19 cellular contexts compared by ENCODE assay signal in the genomic region with DNA sequence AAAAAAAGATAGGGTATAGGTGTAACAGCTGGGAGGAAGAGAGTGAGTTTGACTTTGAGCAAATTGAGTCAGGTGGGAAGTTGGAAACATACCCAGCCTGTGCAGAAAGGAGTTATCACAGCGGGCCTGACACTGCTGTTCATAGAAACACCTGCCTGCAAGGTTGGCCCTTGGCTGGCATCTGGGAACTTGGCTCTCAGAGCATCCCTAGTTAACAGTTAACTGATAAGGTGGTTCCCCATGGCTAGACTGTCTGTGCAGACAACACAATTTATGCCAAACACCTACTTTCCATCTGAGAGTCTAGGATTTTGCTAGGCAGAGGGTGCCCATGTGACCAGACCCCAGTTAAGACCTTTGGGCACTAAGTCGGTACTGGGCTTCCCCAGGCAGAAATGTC. TPM values are rescaled to one million over a fixed set of nuclear protein-coding genes. Genes with fewer than 3 reads are reported as not detected.
DNase-seq lines count a peak whose midpoint lies in the region; ATAC-seq, FAIRE-seq and TF ChIP-seq lines count a peak whose summit lies in the region.
"Had no signal": no experiment of that assay in that cellular context is flagged by ENCODE, and none has a peak within 500 bp of the region (broad histone marks: within the 10 kb centered on the region; RNA-seq: fewer than 3 reads in every experiment).

No MANE protein-coding gene starts in this region.

- intact Hi-C loops in HepG2 (cut with micrococcal nuclease; ENCODE audit: unreplicated experiment) (no loop called here), left colon (cut with DNase I, micrococcal nuclease) (no loop called here), pancreas (cut with DNase I) (no loop called here), ovary (cut with DNase I) (no loop called here)

- no peak for ATAC-seq in HepG2
- ATAC-seq in left colon = peak; percentile 65
- ATAC-seq in pancreas = peak; percentile 83 to 93 (median 91)
- no peak for ATAC-seq in T-cell (replicated peaks in 1 of 4)

- H3K79me2 ChIP-seq in HepG2 (ENCODE audit: insufficient read depth, low read length) = no peaks in the 10 kb centered on the region

- POLR2A ChIA-PET in HepG2 (lab: Yijun Ruan, JAX) (no interaction called here), T-cell (lab: Charles Lee) (no interaction called here)

- in situ Hi-C loops in HepG2 (cut with HindIII; ENCODE audit: extremely low pct_ligation_motif_present, low pct_unique_long_range_greater_than_20kb) = loop anchor here (10.0 kb wide), 1 partner anchor 182 kb away; no protein-coding TSS in a partner anchor

- WGBS in liver = 39% methylated on average over 2 of the region's 2 CpGs
- 13% methylated on average over 2 of the region's 2 CpGs for WGBS in HepG2 (ENCODE audit: low lambda C conversion rate)
- WGBS in pancreas, 2 donors = 26 to 31% methylated on average over 2 of the region's 2 CpGs
- WGBS in ovary, 3 donors = 90 to 99% (median 94%) methylated on average over 2 of the region's 2 CpGs

- DNase-seq in HepG2 (ENCODE audit: low spot score) = no peak
- no peak for DNase-seq in left colon
- peak in 4 of 6 donors; percentile 28 to 68 (median 57) for DNase-seq in pancreas
- DNase-seq in occipital lobe (lab: John Stamatoyannopoulos, UW) = no peak
- no peak for DNase-seq in T-cell
- DNase-seq in ovary = no peak
- DNase-seq: 8988T; CD4-positive, alpha-beta memory T cell; DMS153; DMS79; GDM1 had no signal

- no TSS peak for BruUV-seq in HepG2 (replicated peaks; lab: Mats Ljungman, UMichigan)

- H3K27me3 Mint-ChIP-seq in T-cell = peaks cover 23 to 35% of the 10 kb centered on the region in 2 donors

- TF ChIP-seq POLR2A in HepG2 (IDR thresholded peaks at IDR 0.05; ENCODE audit: insufficient read depth in 1 of 2, low read depth in 2 of 2, low read length in 2 of 2) = no peak
- no peak for TF ChIP-seq POLR2A in ovary (IDR thresholded peaks at IDR 0.05)

- H3K9ac ChIP-seq in liver (ENCODE audit: low read depth in 1 of 2, low read length in 2 of 2) (no peak overlapping the region), HepG2 (ENCODE audit: insufficient read depth, low read depth, low read length) (no peak overlapping the region)
- H3K9ac ChIP-seq: BLaER1 had no signal

- H3K36me3 Mint-ChIP-seq in T-cell = no peaks in the 10 kb centered on the region
- H3K36me3 Mint-ChIP-seq: CD14-positive monocyte; CD4-positive, alpha-beta memory T cell had no signal

- peaks cover 12 to 18% (median 15%) of the 10 kb centered on the region in 3 donors for H3K4me1 Mint-ChIP-seq in T-cell

- H3K27ac ChIP-seq in liver (ENCODE audit: low read depth in 1 of 2, low read length in 2 of 2) = peak overlapping the region; percentile 25 to 31
- no peak overlapping the region for H3K27ac ChIP-seq in HepG2 (ENCODE audit: extremely low read length, insufficient read depth, low read length)
- H3K27ac ChIP-seq in pancreas = no peak overlapping the region
- no peak overlapping the region for H3K27ac ChIP-seq in ovary
- H3K27ac ChIP-seq: BLaER1 had no signal

- H3K4me3 ChIP-seq in liver (ENCODE audit: low read depth in 1 of 3, low read length in 3 of 3) (no peak overlapping the region), HepG2 (replicated peaks in 1 of 3; ENCODE audit: insufficient read depth in 1 of 3, low read depth in 2 of 3, low read length in 3 of 3) (no peak overlapping the region), pancreas (no peak overlapping the region), ovary (no peak overlapping the region)
- H3K4me3 ChIP-seq: BLaER1, HAP-1 had no signal

- no peaks in the 10 kb centered on the region for H4K20me1 ChIP-seq in HepG2 (ENCODE audit: insufficient read depth, low read length)

- no peak for TF ChIP-seq EP300 in HepG2 (IDR thresholded peaks at IDR 0.05; ENCODE audit: low read depth in 2 of 2, low read length in 2 of 2)
- TF ChIP-seq EP300 in HepG2 (CRISPR knock-in tag; IDR thresholded peaks at IDR 0.05; ENCODE audit: borderline replicate concordance) = no peak
- TF ChIP-seq EP300 in ovary (IDR thresholded peaks at IDR 0.05) = no peak

- H3K36me3 ChIP-seq in liver (ENCODE audit: control insufficient read depth in 4 of 4, insufficient read depth in 3 of 4, low read depth in 1 of 4, low read length in 3 of 4) (no peaks in the 10 kb centered on the region), HepG2 (replicated peaks in 1 of 2; ENCODE audit: control insufficient read depth in 1 of 2, insufficient read depth in 2 of 2, low read length in 2 of 2) (no peaks in the 10 kb centered on the region), pancreas (no peaks in the 10 kb centered on the region), ovary (no peaks in the 10 kb centered on the region)
- H3K36me3 ChIP-seq: BLaER1, HAP-1 had no signal

- TF ChIP-seq CTCF in liver (IDR thresholded peaks at IDR 0.05; ENCODE audit: low read depth, low read length, missing input control) (no peak), HepG2 (CRISPR knock-in tag; IDR thresholded peaks at IDR 0.05) (no peak), pancreas (IDR thresholded peaks at IDR 0.05) (no peak), ovary (IDR thresholded peaks at IDR 0.05) (no peak)

- CTCF ChIA-PET in HepG2 (lab: Yijun Ruan, JAX; ENCODE audit: low intra/inter-chr PET ratio, low total read pairs) = no interaction called here
- CTCF ChIA-PET in T-cell (lab: Charles Lee) = no interaction called here

- TF ChIP-seq RAD21 in liver (IDR thresholded peaks at IDR 0.05) = peak; percentile 37 to 46
- TF ChIP-seq RAD21 in HepG2 (CRISPR knock-in tag; IDR thresholded peaks at IDR 0.05) = no peak

- no peak overlapping the region for H3K27ac Mint-ChIP-seq in T-cell
- H3K27ac Mint-ChIP-seq: CD4-positive, alpha-beta memory T cell had no signal

- H3K9me3 ChIP-seq in liver (ENCODE audit: control insufficient read depth in 4 of 4, low read length in 3 of 4) = no peaks in the 10 kb centered on the region
- no peaks in the 10 kb centered on the region for H3K9me3 ChIP-seq in HepG2 (ENCODE audit: low read length)
- H3K9me3 ChIP-seq in pancreas = no peaks in the 10 kb centered on the region
- no peaks in the 10 kb centered on the region for H3K9me3 ChIP-seq in ovary
- H3K9me3 ChIP-seq: BLaER1, HAP-1 had no signal

- H3K27me3 ChIP-seq in liver (ENCODE audit: control insufficient read depth in 4 of 4, insufficient read depth in 4 of 4, low read length in 3 of 4) = no peaks in the 10 kb centered on the region
- peaks cover 8 to 31% of the 10 kb centered on the region in 2 experiments; a peak in 4 of 5 replicates for H3K27me3 ChIP-seq in HepG2 (ENCODE audit: control insufficient read depth in 1 of 2, insufficient read depth in 2 of 2, low read length in 2 of 2)
- H3K27me3 ChIP-seq in pancreas = no peaks in the 10 kb centered on the region
- H3K27me3 ChIP-seq in ovary = no peaks in the 10 kb centered on the region

- FAIRE-seq in HepG2 (lab: Jason Lieb, UNC) = no peak
- no peak for FAIRE-seq in pancreas (lab: Jason Lieb, UNC)
- FAIRE-seq: GM12892, GM18507 had no signal

- H3K4me1 ChIP-seq in liver (ENCODE audit: control insufficient read depth in 4 of 4, insufficient read depth in 4 of 4, low read length in 3 of 4) (peaks cover 0 to 15% (median 10%) of the 10 kb centered on the region in 4 donors), HepG2 (ENCODE audit: insufficient read depth, low read length) (no peaks in the 10 kb centered on the region), pancreas (peaks cover 0 to 8% (median 4%) of the 10 kb centered on the region in 3 donors), ovary (ENCODE audit: insufficient read depth) (peaks cover 4% of the 10 kb centered on the region)
- H3K4me1 ChIP-seq: HAP-1 had no signal

- H3K4me3 Mint-ChIP-seq in T-cell = no peak overlapping the region
- H3K4me3 Mint-ChIP-seq: CD14-positive monocyte; CD4-positive, alpha-beta memory T cell had no signal

- no peaks in the 10 kb centered on the region for H3K9me3 Mint-ChIP-seq in T-cell
- H3K9me3 Mint-ChIP-seq: CD4-positive, alpha-beta memory T cell had no signal

- no peak overlapping the region for H2AFZ ChIP-seq in HepG2 (ENCODE audit: low read length)

- no peak overlapping the region for H3K4me2 ChIP-seq in HepG2 (ENCODE audit: low read depth, low read length)
- H3K4me2 ChIP-seq: BLaER1 had no signal

RNA-seq across cellular contexts. Expression of a gene that starts 31.4 kb away (rescaled TPM):
- total RNA-seq in liver (under 1 TPM in 1 of 2 donors, not detected in 1; 0.08 TPM), HepG2 (2016; rRNA removed; fragmentation: Illumina TruSeq; extraction: Trizol) (not detected in 2 replicates), left colon (1 to 10 TPM in 1 of 2 donors, under 1 TPM in 1; 0.40 to 3.4 TPM), pancreas (1 to 10 TPM in 2 of 6 donors, under 1 TPM in 3, not detected in 1; 0.04 to 1.6 (median 0.22) TPM), occipital lobe (2.8 TPM), T-cell (under 1 TPM in 3 of 5 donors, not detected in 2; 0.06 to 0.12 (median 0.07) TPM), ovary (1 to 10 TPM in 4 of 7 donors, under 1 TPM in 3; 0.24 to 2.1 (median 1.1) TPM)
- polyA plus RNA-seq in liver (under 1 TPM; 0.02 to 0.07 TPM), HepG2 (2011; rRNA removed) (not detected in 2 replicates), pancreas (under 1 TPM; 0.42 TPM), ovary (1 to 10 TPM in 1 of 2 donors, under 1 TPM in 1; 0.51 to 1.8 TPM)
- not detected in 2 replicates for total RNA-seq in HepG2 (2016; cell fraction: cytosol; rRNA removed; fragmentation: Illumina TruSeq; extraction: Trizol; ENCODE audit: low read depth)
- total RNA-seq in HepG2 (2016; cell fraction: insoluble cytoplasmic fraction; rRNA removed; fragmentation: Illumina TruSeq; extraction: Trizol) = not detected in 2 replicates
- not detected in 2 replicates for total RNA-seq in HepG2 (2016; cell fraction: membrane; rRNA removed; fragmentation: Illumina TruSeq; extraction: Trizol)
- total RNA-seq in HepG2 (2016; cell fraction: nucleus; rRNA removed; fragmentation: Illumina TruSeq; extraction: Trizol) = not detected in 2 replicates
- polyA plus RNA-seq in HepG2 (2011; cell fraction: cytosol; rRNA removed) = not detected in 2 replicates
- not detected in 2 replicates for polyA plus RNA-seq in HepG2 (2011; cell fraction: nucleus; rRNA removed)
- not detected in 2 replicates for polyA plus RNA-seq in HepG2 (2012)
- polyA plus RNA-seq in HepG2 (2016; cell fraction: cytosol; fragmentation: Illumina TruSeq; extraction: Trizol; ENCODE audit: low read depth) = not detected in 2 replicates
- not detected in 2 replicates for polyA plus RNA-seq in HepG2 (2016; cell fraction: insoluble cytoplasmic fraction; fragmentation: Illumina TruSeq; extraction: Trizol; ENCODE audit: low read depth)
- polyA plus RNA-seq in HepG2 (2016; cell fraction: membrane; fragmentation: Illumina TruSeq; extraction: Trizol; ENCODE audit: low read depth) = not detected in 2 replicates
- not detected in 2 replicates for polyA plus RNA-seq in HepG2 (2016; cell fraction: nucleus; fragmentation: Illumina TruSeq; extraction: Trizol; ENCODE audit: insufficient read depth, low read depth)
- polyA minus RNA-seq in HepG2 (2011; rRNA and poly(A)+ RNA removed; ENCODE audit: low replicate concordance) = not detected in 2 replicates
- polyA minus RNA-seq in HepG2 (2011; cell fraction: cytosol; rRNA and poly(A)+ RNA removed) = not detected in 2 replicates
- not detected in 2 replicates for polyA minus RNA-seq in HepG2 (2011; cell fraction: nucleus; rRNA and poly(A)+ RNA removed)
- total RNA-seq: A673; CD4-positive, alpha-beta memory T cell; Daoy had no signal
- polyA plus RNA-seq: CD14-positive monocyte; CD4-positive, alpha-beta memory T cell had no signal

RNA-seq across cellular contexts. Expression of a gene that starts 51.5 kb away (rescaled TPM):
- total RNA-seq in liver (1 to 10 TPM in 1 of 2 donors, under 1 TPM in 1; 0.65 to 1.3 TPM), HepG2 (2016; rRNA removed; fragmentation: Illumina TruSeq; extraction: Trizol) (0.02 TPM in 1 of 2 replicates, not detected in the other), left colon (1 to 10 TPM; 3.6 to 4.4 TPM), pancreas (1 to 10 TPM in 2 of 6 donors, under 1 TPM in 4; 0.14 to 1.2 (median 0.69) TPM), occipital lobe (4.7 TPM), T-cell (under 1 TPM in 3 of 5 donors, not detected in 2; 0.03 to 0.07 (median 0.06) TPM), ovary (1 to 10 TPM in 6 of 7 donors, under 1 TPM in 1; 0.95 to 7.2 (median 3.4) TPM)
- polyA plus RNA-seq in liver (under 1 TPM; 0.06 to 0.89 TPM), HepG2 (2011; rRNA removed) (0.01 TPM in 1 of 2 replicates, not detected in the other), pancreas (1 to 10 TPM in 1 of 2 donors, under 1 TPM in 1; 0.63 to 1.2 TPM), ovary (1 to 10 TPM; 1.2 to 2.7 TPM)
- total RNA-seq in HepG2 (2016; cell fraction: cytosol; rRNA removed; fragmentation: Illumina TruSeq; extraction: Trizol; ENCODE audit: low read depth) = not detected in 2 replicates
- total RNA-seq in HepG2 (2016; cell fraction: insoluble cytoplasmic fraction; rRNA removed; fragmentation: Illumina TruSeq; extraction: Trizol) = not detected in 2 replicates
- total RNA-seq in HepG2 (2016; cell fraction: membrane; rRNA removed; fragmentation: Illumina TruSeq; extraction: Trizol) = not detected in 2 replicates
- not detected in 2 replicates for total RNA-seq in HepG2 (2016; cell fraction: nucleus; rRNA removed; fragmentation: Illumina TruSeq; extraction: Trizol)
- not detected in 2 replicates for polyA plus RNA-seq in HepG2 (2011; cell fraction: cytosol; rRNA removed)
- polyA plus RNA-seq in HepG2 (2011; cell fraction: nucleus; rRNA removed) = not detected in 2 replicates
- not detected in 2 replicates for polyA plus RNA-seq in HepG2 (2012)
- polyA plus RNA-seq in HepG2 (2016; cell fraction: cytosol; fragmentation: Illumina TruSeq; extraction: Trizol; ENCODE audit: low read depth) = not detected in 2 replicates
- not detected in 2 replicates for polyA plus RNA-seq in HepG2 (2016; cell fraction: insoluble cytoplasmic fraction; fragmentation: Illumina TruSeq; extraction: Trizol; ENCODE audit: low read depth)
- polyA plus RNA-seq in HepG2 (2016; cell fraction: membrane; fragmentation: Illumina TruSeq; extraction: Trizol; ENCODE audit: low read depth) = not detected in 2 replicates
- polyA plus RNA-seq in HepG2 (2016; cell fraction: nucleus; fragmentation: Illumina TruSeq; extraction: Trizol; ENCODE audit: insufficient read depth, low read depth) = not detected in 2 replicates
- polyA minus RNA-seq in HepG2 (2011; rRNA and poly(A)+ RNA removed; ENCODE audit: low replicate concordance) = 0.63 TPM in 1 of 2 replicates, not detected in the other
- not detected in 2 replicates for polyA minus RNA-seq in HepG2 (2011; cell fraction: cytosol; rRNA and poly(A)+ RNA removed)
- not detected in 2 replicates for polyA minus RNA-seq in HepG2 (2011; cell fraction: nucleus; rRNA and poly(A)+ RNA removed)
- total RNA-seq: CD4-positive, alpha-beta memory T cell had no signal
- polyA plus RNA-seq: CD14-positive monocyte; CD4-positive, alpha-beta memory T cell had no signal

Comparison
In these comparisons a context has a peak if more than half of its experiments do, and no peak if none do; other contexts are left out.
1. H3K27ac ChIP-seq: peak in liver (2 of 2); none in HepG2 (single experiment), pancreas (0 of 4) and ovary (0 of 2).
2. ATAC-seq: peak in left colon (single experiment) and pancreas (4 of 4); none in HepG2 (single experiment) and T-cell (0 of 4).
3. DNase-seq: peak in pancreas (4 of 6); none in HepG2 (single experiment), left colon (0 of 2), occipital lobe (single experiment), T-cell (0 of 34) and ovary (0 of 5).